ENCODE assay signal across 1 cellular context in the genomic region with DNA sequence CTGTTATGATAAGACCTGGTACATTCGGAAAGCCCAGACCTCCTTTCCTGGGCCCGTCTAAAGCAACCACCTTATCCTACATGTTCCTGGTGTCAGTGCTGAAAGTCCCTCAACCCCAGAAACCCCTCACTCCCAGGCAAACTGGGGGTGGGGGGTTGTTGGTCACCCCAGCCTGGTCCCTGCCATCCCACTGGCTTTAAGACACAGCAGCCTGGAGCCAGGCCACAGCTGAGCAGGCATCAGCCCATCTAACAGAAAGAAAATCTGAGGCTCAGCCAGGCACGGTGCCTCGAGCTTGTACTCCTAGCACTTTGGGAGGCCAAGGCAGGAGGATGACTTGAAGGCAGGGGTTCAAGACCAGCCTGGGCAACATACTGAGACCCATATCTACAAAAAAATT.
TF ChIP-seq lines count a peak whose summit lies in the region.

No MANE protein-coding gene starts in this region.

TF ChIP-seq in endothelial cell of umbilical vein, 7 proteins besides CTCF, POLR2A, EP300 and RAD21:
- no peak for TF ChIP-seq MYC (IDR thresholded peaks at IDR 0.05; ENCODE audit: low read depth, low read length)
